ENCODE assay signal across 15 cellular contexts in genomic region chrX:46707274-46707965, GRCh38.
"Had no signal": no experiment of that assay in that cellular context is flagged by ENCODE, and none has a peak within 500 bp of the region (broad histone marks: within the 10 kb centered on the region; RNA-seq: fewer than 3 reads in every experiment).

No MANE protein-coding gene starts in this region.

- H3K9me3 ChIP-seq: prostate gland, sigmoid colon, suprapubic skin, upper lobe of left lung had no signal

- H3K4me1 ChIP-seq: prostate gland, sigmoid colon, suprapubic skin, upper lobe of left lung had no signal

- H3K4me3 ChIP-seq: hepatocyte, prostate gland, sigmoid colon, suprapubic skin, upper lobe of left lung had no signal

- H3K79me2 ChIP-seq: hepatocyte had no signal

- H3K27me3 ChIP-seq: hepatocyte, sigmoid colon, suprapubic skin, upper lobe of left lung had no signal

- H3K27ac ChIP-seq: hepatocyte, prostate gland, sigmoid colon, suprapubic skin, upper lobe of left lung had no signal

- H3K4me2 ChIP-seq: hepatocyte had no signal

- H3K27ac Mint-ChIP-seq: activated CD4-positive, alpha-beta memory T cell treated with anti-CD3 and anti-CD28 coated beads, Interleukin-2, amount 10 ng/mL, durations not matched to agents 7 days and 5 days; endodermal cell; T-helper 17 cell had no signal

- H3K9me3 Mint-ChIP-seq: activated naive CD4-positive, alpha-beta T cell treated with anti-CD3 and anti-CD28 coated beads, Interleukin-2, amount 50 U/mL, for 24 hours had no signal

- H3K36me3 Mint-ChIP-seq: activated naive CD4-positive, alpha-beta T cell treated with anti-CD3 and anti-CD28 coated beads, Interleukin-2, amount 50 U/mL, for 24 hours; naive B cell had no signal

- H2AFZ ChIP-seq: hepatocyte had no signal

- H3K4me3 Mint-ChIP-seq: activated CD4-positive, alpha-beta memory T cell treated with anti-CD3 and anti-CD28 coated beads, Interleukin-2, amount 10 ng/mL, durations not matched to agents 7 days and 5 days; activated naive CD4-positive, alpha-beta T cell treated with anti-CD3 and anti-CD28 coated beads, Interleukin-2, amount 50 U/mL, for 24 hours; endodermal cell; T-helper 17 cell had no signal

- H3K36me3 ChIP-seq: prostate gland, sigmoid colon, suprapubic skin, upper lobe of left lung had no signal

- ATAC-seq: activated CD4-positive, CD25-positive, alpha-beta regulatory T cell treated with anti-CD3 and anti-CD28 coated beads, Interleukin-2, amount 50 U/mL, for 24 hours; stimulated activated naive CD8-positive, alpha-beta T cell treated with anti-CD3 and anti-CD28 coated beads, Interleukin-15, Interleukin-2, amounts not matched to agents 100 U/mL and 50 U/mL, for 24 hours; T-helper 17 cell had no signal

- H3K27me3 Mint-ChIP-seq: activated CD4-positive, alpha-beta memory T cell treated with anti-CD3 and anti-CD28 coated beads, Interleukin-2, amount 10 ng/mL, durations not matched to agents 7 days and 5 days; activated naive CD4-positive, alpha-beta T cell treated with anti-CD3 and anti-CD28 coated beads, Interleukin-2, amount 50 U/mL, for 24 hours; naive B cell; T-helper 17 cell had no signal

- DNase-seq: activated CD4-positive, alpha-beta memory T cell treated with anti-CD3 and anti-CD28 coated beads, Interleukin-2, amount 10 ng/mL, durations not matched to agents 7 days and 5 days; endodermal cell; erythroblast; kidney; naive B cell; nucleus accumbens; sigmoid colon; stimulated activated naive CD8-positive, alpha-beta T cell treated with anti-CD3 and anti-CD28 coated beads, Interleukin-15, Interleukin-2, amounts not matched to agents 100 U/mL and 50 U/mL, for 24 hours; T-helper 17 cell had no signal
